ENCODE assay signal across 15 cellular contexts in the genomic region with DNA sequence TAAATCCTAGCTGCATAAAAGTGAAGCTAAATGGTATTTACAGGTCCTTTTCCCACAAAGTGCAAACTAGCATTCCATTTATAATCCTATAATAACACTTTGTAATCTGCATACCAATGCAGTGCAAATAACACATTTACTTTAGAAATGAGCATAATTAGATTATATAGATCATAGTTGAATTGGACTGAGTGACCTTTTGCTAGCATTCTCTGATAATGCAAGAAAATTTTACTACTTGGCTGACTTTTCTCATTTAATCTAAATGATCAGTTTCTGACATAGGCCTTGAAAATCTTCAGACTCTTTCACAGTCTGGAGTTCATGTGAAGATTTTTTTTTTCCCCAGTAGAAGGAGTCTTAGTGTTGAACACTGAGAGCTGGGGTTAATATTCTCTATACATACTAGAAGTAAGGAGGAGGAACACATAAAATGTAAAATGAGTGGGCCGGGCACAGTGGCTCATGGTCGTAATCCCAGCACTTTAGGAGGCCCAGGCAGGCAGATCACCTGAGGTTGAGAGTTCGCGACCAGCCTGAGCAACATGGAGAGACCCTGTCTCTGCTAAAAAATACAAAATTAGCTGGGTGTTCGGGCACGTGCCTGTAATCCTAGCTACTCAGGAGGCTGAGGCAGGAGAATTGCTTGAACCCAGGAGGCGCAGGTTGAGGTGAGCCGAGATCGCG.
DNase-seq lines count a peak whose midpoint lies in the region; ATAC-seq and TF ChIP-seq lines count a peak whose summit lies in the region.
"Had no signal": no experiment of that assay in that cellular context is flagged by ENCODE, and none has a peak within 500 bp of the region (broad histone marks: within the 10 kb centered on the region; RNA-seq: fewer than 3 reads in every experiment).

No MANE protein-coding gene starts in this region.

- no peak for TF ChIP-seq RAD21 in SK-N-SH (IDR thresholded peaks at IDR 0.05; ENCODE audit: low read length)

- TF ChIP-seq EP300 in SK-N-SH (IDR thresholded peaks at IDR 0.05; ENCODE audit: borderline replicate concordance in 1 of 2, low read depth in 1 of 2, low read length in 1 of 2): no peak

- H4K20me1 ChIP-seq in SK-N-SH (ENCODE audit: insufficient read depth): no peaks in the 10 kb centered on the region
- H4K20me1 ChIP-seq: BLaER1 treated with 17β-estradiol and CSF1 and Interleukin-3, amounts not matched to agents 10 nM and 100 nM had no signal

- peak overlapping the region; percentile 5; the same call in 1 of the 2 replicates for H2AFZ ChIP-seq in SK-N-SH (ENCODE audit: low read depth)
- H2AFZ ChIP-seq: GM23338 had no signal

- no peaks in the 10 kb centered on the region for H3F3A ChIP-seq in SK-N-SH (replicated peaks; ENCODE audit: insufficient read depth)

- no peak for DNase-seq in SK-N-SH
- DNase-seq in HAP-1 (ENCODE audit: low spot score in 2 of 2): peak; percentile 73 to 98
- DNase-seq in KBM-7: no peak
- no peak for DNase-seq in iPS-NIHi11 (ENCODE audit: low spot score)
- no peak for DNase-seq in HCEC 1CT
- DNase-seq: 8988T; CD8-positive, alpha-beta T cell; DMS79 treated with DMSO at 0.1 percent for 48 hours; GF-D8; IMR-90 had no signal

- peak overlapping the region in 2 of 3 experiments; percentile 11 to 25 for H3K27ac Mint-ChIP-seq in nephron
- H3K27ac Mint-ChIP-seq: B cell; CD8-positive, alpha-beta T cell; GM23338 had no signal

- no peaks in the 10 kb centered on the region for H3K36me3 Mint-ChIP-seq in nephron (ENCODE audit: low read depth)
- H3K36me3 Mint-ChIP-seq: CD8-positive, alpha-beta T cell had no signal

- CTCF ChIA-PET in SK-N-SH (lab: Yijun Ruan, JAX): no interaction called here

- no peak overlapping the region for H3K27ac ChIP-seq in SK-N-SH (ENCODE audit: low read depth in 2 of 2, low read length in 1 of 2)
- H3K27ac ChIP-seq: BLaER1 treated with 17β-estradiol and CSF1 and Interleukin-3, amounts not matched to agents 10 nM and 100 nM had no signal

- H3K27me3 Mint-ChIP-seq in nephron (ENCODE audit: low read depth): no peaks in the 10 kb centered on the region
- H3K27me3 Mint-ChIP-seq: B cell had no signal

- no peak overlapping the region for H3K4me2 ChIP-seq in SK-N-SH
- H3K4me2 ChIP-seq: BLaER1 treated with 17β-estradiol and CSF1 and Interleukin-3, amounts not matched to agents 10 nM and 100 nM; GM23338 had no signal

- TF ChIP-seq CTCF in SK-N-SH (IDR thresholded peaks at IDR 0.05) (no peak), nephron (IDR thresholded peaks at IDR 0.05; ENCODE audit: unreplicated experiment in 3 of 3) (no peak)

- H3K27me3 ChIP-seq in SK-N-SH (ENCODE audit: insufficient read depth) (no peaks in the 10 kb centered on the region), HAP-1 (ENCODE audit: low read depth) (no peaks in the 10 kb centered on the region)
- H3K27me3 ChIP-seq: BLaER1 treated with 17β-estradiol and CSF1 and Interleukin-3, amounts not matched to agents 10 nM and 100 nM had no signal

- H3K4me1 ChIP-seq in SK-N-SH (ENCODE audit: control insufficient read depth in 1 of 2, insufficient read depth in 2 of 2, low read depth in 1 of 2, low read length in 1 of 2): no peaks in the 10 kb centered on the region
- peaks cover 30% of the 10 kb centered on the region for H3K4me1 ChIP-seq in HAP-1
- H3K4me1 ChIP-seq: BLaER1 treated with 17β-estradiol and CSF1 and Interleukin-3, amounts not matched to agents 10 nM and 100 nM had no signal

- 98% methylated on average over 10 of the region's 10 CpGs for WGBS in SK-N-SH (ENCODE audit: low lambda C conversion rate)

- 0 out of 2 replicates have a peak, but pooled peaks cover 3% of the 10 kb centered on the region for H3K9me2 ChIP-seq in SK-N-SH

- no peak for ATAC-seq in SK-N-SH treated with all-trans-retinoic acid at 6 μM for 48 hours
- ATAC-seq: CD8-positive, alpha-beta T cell; GM23338 had no signal

- H3K4me1 Mint-ChIP-seq in nephron: peaks cover 4% of the 10 kb centered on the region
- H3K4me1 Mint-ChIP-seq: B cell, GM23338 had no signal

- in situ Hi-C loops in HAP-1 (cut with MboI; ENCODE audit: low sequenced_read_pairs) (no loop called here), KBM-7 (cut with MboI; ENCODE audit: low pct_unique_long_range_greater_than_20kb, low sequenced_read_pairs) (no loop called here)

- H3K4me3 ChIP-seq in SK-N-SH (ENCODE audit: low read depth in 2 of 2, low read length in 1 of 2) (no peak overlapping the region), HAP-1 (no peak overlapping the region)
- H3K4me3 ChIP-seq: BLaER1 treated with 17β-estradiol and CSF1 and Interleukin-3, amounts not matched to agents 10 nM and 100 nM; GM23338 had no signal

- H3K9me3 ChIP-seq in SK-N-SH (no peaks in the 10 kb centered on the region), HAP-1 (no peaks in the 10 kb centered on the region)
- H3K9me3 ChIP-seq: BLaER1 treated with 17β-estradiol and CSF1 and Interleukin-3, amounts not matched to agents 10 nM and 100 nM had no signal

- no peaks in the 10 kb centered on the region for H3K79me2 ChIP-seq in SK-N-SH (ENCODE audit: insufficient read depth)

- no peaks in the 10 kb centered on the region for H3K36me3 ChIP-seq in SK-N-SH (replicated peaks in 1 of 2; ENCODE audit: control insufficient read depth in 1 of 2, insufficient read depth in 2 of 2, low read length in 1 of 2)
- H3K36me3 ChIP-seq in HAP-1 (replicated peaks): no peaks in the 10 kb centered on the region
- H3K36me3 ChIP-seq: BLaER1 treated with 17β-estradiol and CSF1 and Interleukin-3, amounts not matched to agents 10 nM and 100 nM had no signal

- H3K4me3 Mint-ChIP-seq in nephron: no peak overlapping the region
- H3K4me3 Mint-ChIP-seq: B cell; CD8-positive, alpha-beta T cell; GM23338 had no signal

- no peak overlapping the region for H3K9ac ChIP-seq in SK-N-SH
- H3K9ac ChIP-seq: BLaER1 treated with 17β-estradiol and CSF1 and Interleukin-3, amounts not matched to agents 10 nM and 100 nM had no signal

- POLR2A ChIA-PET in SK-N-SH (lab: Yijun Ruan, JAX): no interaction called here

- H3K9me3 Mint-ChIP-seq in nephron: no peaks in the 10 kb centered on the region
- H3K9me3 Mint-ChIP-seq: GM23338 had no signal

TF ChIP-seq in SK-N-SH, 30 proteins besides CTCF, POLR2A, EP300 and RAD21:
- TF ChIP-seq TEAD4 (IDR thresholded peaks at IDR 0.05; ENCODE audit: borderline replicate concordance, insufficient read depth) (no peak), MXI1 (IDR thresholded peaks at IDR 0.05; ENCODE audit: low read depth, low read length) (no peak), FOXM1 (IDR thresholded peaks at IDR 0.05; ENCODE audit: low read depth) (no peak)
- TF ChIP-seq, protein P1, sequence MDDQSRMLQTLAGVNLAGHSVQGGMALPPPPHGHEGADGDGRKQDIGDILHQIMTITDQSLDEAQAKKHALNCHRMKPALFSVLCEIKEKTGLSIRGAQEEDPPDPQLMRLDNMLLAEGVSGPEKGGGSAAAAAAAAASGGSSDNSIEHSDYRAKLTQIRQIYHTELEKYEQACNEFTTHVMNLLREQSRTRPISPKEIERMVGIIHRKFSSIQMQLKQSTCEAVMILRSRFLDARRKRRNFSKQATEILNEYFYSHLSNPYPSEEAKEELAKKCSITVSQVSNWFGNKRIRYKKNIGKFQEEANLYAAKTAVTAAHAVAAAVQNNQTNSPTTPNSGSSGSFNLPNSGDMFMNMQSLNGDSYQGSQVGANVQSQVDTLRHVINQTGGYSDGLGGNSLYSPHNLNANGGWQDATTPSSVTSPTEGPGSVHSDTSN (IDR thresholded peaks at IDR 0.05): no peak
TF ChIP-seq in SK-N-SH: peak in this region for 0.

TF ChIP-seq in SK-N-SH treated with all-trans-retinoic acid at 6 μM for 48 hours, 23 proteins besides CTCF, POLR2A, EP300 and RAD21 (continues in another document):
- TF ChIP-seq, protein P2, sequence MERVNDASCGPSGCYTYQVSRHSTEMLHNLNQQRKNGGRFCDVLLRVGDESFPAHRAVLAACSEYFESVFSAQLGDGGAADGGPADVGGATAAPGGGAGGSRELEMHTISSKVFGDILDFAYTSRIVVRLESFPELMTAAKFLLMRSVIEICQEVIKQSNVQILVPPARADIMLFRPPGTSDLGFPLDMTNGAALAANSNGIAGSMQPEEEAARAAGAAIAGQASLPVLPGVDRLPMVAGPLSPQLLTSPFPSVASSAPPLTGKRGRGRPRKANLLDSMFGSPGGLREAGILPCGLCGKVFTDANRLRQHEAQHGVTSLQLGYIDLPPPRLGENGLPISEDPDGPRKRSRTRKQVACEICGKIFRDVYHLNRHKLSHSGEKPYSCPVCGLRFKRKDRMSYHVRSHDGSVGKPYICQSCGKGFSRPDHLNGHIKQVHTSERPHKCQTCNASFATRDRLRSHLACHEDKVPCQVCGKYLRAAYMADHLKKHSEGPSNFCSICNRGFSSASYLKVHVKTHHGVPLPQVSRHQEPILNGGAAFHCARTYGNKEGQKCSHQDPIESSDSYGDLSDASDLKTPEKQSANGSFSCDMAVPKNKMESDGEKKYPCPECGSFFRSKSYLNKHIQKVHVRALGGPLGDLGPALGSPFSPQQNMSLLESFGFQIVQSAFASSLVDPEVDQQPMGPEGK (CRISPR knock-in tag; IDR thresholded peaks at IDR 0.05; ENCODE audit: borderline replicate concordance): no peak
- TF ChIP-seq ZNF565 (CRISPR knock-in tag; conservative IDR thresholded peaks at IDR 0.05; ENCODE audit: low read depth) (no peak), TOX (CRISPR knock-in tag; IDR thresholded peaks at IDR 0.05; ENCODE audit: borderline replicate concordance) (no peak), PPARA (CRISPR knock-in tag; IDR thresholded peaks at IDR 0.05; ENCODE audit: borderline replicate concordance) (no peak), ZNF70 (CRISPR knock-in tag; IDR thresholded peaks at IDR 0.05) (no peak)
- TF ChIP-seq, protein P3, sequence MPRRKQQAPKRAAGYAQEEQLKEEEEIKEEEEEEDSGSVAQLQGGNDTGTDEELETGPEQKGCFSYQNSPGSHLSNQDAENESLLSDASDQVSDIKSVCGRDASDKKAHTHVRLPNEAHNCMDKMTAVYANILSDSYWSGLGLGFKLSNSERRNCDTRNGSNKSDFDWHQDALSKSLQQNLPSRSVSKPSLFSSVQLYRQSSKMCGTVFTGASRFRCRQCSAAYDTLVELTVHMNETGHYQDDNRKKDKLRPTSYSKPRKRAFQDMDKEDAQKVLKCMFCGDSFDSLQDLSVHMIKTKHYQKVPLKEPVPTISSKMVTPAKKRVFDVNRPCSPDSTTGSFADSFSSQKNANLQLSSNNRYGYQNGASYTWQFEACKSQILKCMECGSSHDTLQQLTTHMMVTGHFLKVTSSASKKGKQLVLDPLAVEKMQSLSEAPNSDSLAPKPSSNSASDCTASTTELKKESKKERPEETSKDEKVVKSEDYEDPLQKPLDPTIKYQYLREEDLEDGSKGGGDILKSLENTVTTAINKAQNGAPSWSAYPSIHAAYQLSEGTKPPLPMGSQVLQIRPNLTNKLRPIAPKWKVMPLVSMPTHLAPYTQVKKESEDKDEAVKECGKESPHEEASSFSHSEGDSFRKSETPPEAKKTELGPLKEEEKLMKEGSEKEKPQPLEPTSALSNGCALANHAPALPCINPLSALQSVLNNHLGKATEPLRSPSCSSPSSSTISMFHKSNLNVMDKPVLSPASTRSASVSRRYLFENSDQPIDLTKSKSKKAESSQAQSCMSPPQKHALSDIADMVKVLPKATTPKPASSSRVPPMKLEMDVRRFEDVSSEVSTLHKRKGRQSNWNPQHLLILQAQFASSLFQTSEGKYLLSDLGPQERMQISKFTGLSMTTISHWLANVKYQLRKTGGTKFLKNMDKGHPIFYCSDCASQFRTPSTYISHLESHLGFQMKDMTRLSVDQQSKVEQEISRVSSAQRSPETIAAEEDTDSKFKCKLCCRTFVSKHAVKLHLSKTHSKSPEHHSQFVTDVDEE (CRISPR knock-in tag; IDR thresholded peaks at IDR 0.05): no peak

Comparison
In these comparisons a context has a peak if more than half of its experiments do, and no peak if none do; other contexts are left out.
1. DNase-seq: peak in HAP-1 (2 of 2); none in SK-N-SH (single experiment), KBM-7 (single experiment), iPS-NIHi11 (single experiment) and HCEC 1CT (single experiment).